ENCODE assay signal across 8 cellular contexts in genomic region chr18:78875268-78875997, GRCh38.
A peak's percentile ranks its signal among the peaks of the same experiment; 100 is the strongest.
DNase-seq lines count a peak whose midpoint lies in the region; ATAC-seq, FAIRE-seq and TF ChIP-seq lines count a peak whose summit lies in the region.

No MANE protein-coding gene starts in this region.

- no peak for FAIRE-seq in astrocyte (lab: Jason Lieb, UNC)

- TF ChIP-seq CTCF in GM12875 (IDR thresholded peaks at IDR 0.05; ENCODE audit: borderline replicate concordance, insufficient read depth, low read depth, low read length) (peak; percentile 21; the same call in 1 of the 2 replicates), astrocyte (IDR thresholded peaks at IDR 0.05; ENCODE audit: insufficient read depth, low read depth, low read length) (peak; percentile 13)

- no peak overlapping the region for H3K27ac ChIP-seq in astrocyte (ENCODE audit: low read depth, low read length)

- no peaks in the 10 kb centered on the region for H3K9me3 Mint-ChIP-seq in astrocyte (ENCODE audit: unreplicated experiment)

- no peak overlapping the region for H3K9ac ChIP-seq in astrocyte (ENCODE audit: low read length)

- no peak overlapping the region for H3K27ac Mint-ChIP-seq in astrocyte (ENCODE audit: unreplicated experiment)

- DNase-seq in ACHN (peak; percentile 26), NCI-H774 (lab: John Stamatoyannopoulos, UW) (peak; percentile 41), astrocyte (ENCODE audit: low read depth) (no peak), medulla oblongata (ENCODE audit: extremely low spot score) (peak; percentile 39), retina (no peak)

- no peaks in the 10 kb centered on the region for H3K36me3 Mint-ChIP-seq in astrocyte (ENCODE audit: low read depth, unreplicated experiment)

- H4K20me1 ChIP-seq in astrocyte (ENCODE audit: insufficient read depth, low read length) = no peaks in the 10 kb centered on the region

- no peaks in the 10 kb centered on the region for H3K27me3 ChIP-seq in astrocyte (ENCODE audit: insufficient read depth, low read length)

- no peaks in the 10 kb centered on the region for H3K4me1 ChIP-seq in astrocyte (ENCODE audit: insufficient read depth, low read length)

- ATAC-seq in HG02571 (IDR thresholded peaks at IDR 0.05; ENCODE audit: unreplicated experiment) = no peak
- no peak for ATAC-seq in esophagus mucosa

- in situ Hi-C loops in ACHN (cut with HindIII; ENCODE audit: low pct_ligation_motif_present, low pct_unique_long_range_greater_than_20kb, low sequenced_read_pairs) = no loop called here

- H3K27me3 Mint-ChIP-seq in astrocyte (ENCODE audit: low read depth, unreplicated experiment) = no peaks in the 10 kb centered on the region

- no peak overlapping the region for H3K4me2 ChIP-seq in astrocyte (ENCODE audit: low read length)

- H3K4me3 Mint-ChIP-seq in astrocyte (ENCODE audit: unreplicated experiment) = no peak overlapping the region

- no peaks in the 10 kb centered on the region for H3K79me2 ChIP-seq in astrocyte (ENCODE audit: insufficient read depth, low read length)

- H2AFZ ChIP-seq in astrocyte (ENCODE audit: low read depth, low read length) = no peak overlapping the region

- H3K36me3 ChIP-seq in astrocyte (ENCODE audit: insufficient read depth, low read length) = no peaks in the 10 kb centered on the region

- H3K9me3 ChIP-seq in astrocyte (ENCODE audit: insufficient read depth, low read depth, low read length) = peaks cover 3% of the 10 kb centered on the region

- no peaks in the 10 kb centered on the region for H3K4me1 Mint-ChIP-seq in astrocyte (ENCODE audit: low read depth, unreplicated experiment)

- H3K4me3 ChIP-seq in GM12875 (ENCODE audit: low read depth, low read length) (no peak overlapping the region), astrocyte (ENCODE audit: insufficient read depth, low read depth, low read length) (no peak overlapping the region)

Comparison
In these comparisons a context has a peak if more than half of its experiments do, and no peak if none do; other contexts are left out.
1. DNase-seq: peak in ACHN (single experiment), NCI-H774 (single experiment) and medulla oblongata (single experiment); none in astrocyte (single experiment) and retina (single experiment).